ENCODE assay signal across 13 cellular contexts in genomic region chr9:128001411-128002298, GRCh38. TPM values are rescaled to one million over a fixed set of nuclear protein-coding genes. Genes with fewer than 3 reads are reported as not detected.
DNase-seq lines count a peak whose midpoint lies in the region; ATAC-seq and TF ChIP-seq lines count a peak whose summit lies in the region.
"Had no signal": no experiment of that assay in that cellular context is flagged by ENCODE, and none has a peak within 500 bp of the region (broad histone marks: within the 10 kb centered on the region; RNA-seq: fewer than 3 reads in every experiment).

No MANE protein-coding gene starts in this region.

- H3K27me3 ChIP-seq in ACC112 (ENCODE audit: insufficient read depth, low read length), result no peaks in the 10 kb centered on the region
- H3K27me3 ChIP-seq in HUES64 (ENCODE audit: insufficient read depth, low read length), result no peaks in the 10 kb centered on the region
- H3K27me3 ChIP-seq in mammary epithelial cell (ENCODE audit: insufficient read depth, low read length), result no peaks in the 10 kb centered on the region
- no peaks in the 10 kb centered on the region for H3K27me3 ChIP-seq in colonic mucosa

- TF ChIP-seq CTCF in mammary epithelial cell (conservative IDR thresholded peaks at IDR 0.05 in 1 of 2, IDR thresholded peaks at IDR 0.05 in 1 of 2; ENCODE audit: extremely low read depth in 1 of 2, insufficient read depth in 1 of 2, low read depth in 1 of 2, low read length in 2 of 2) (no peak), colonic mucosa (IDR thresholded peaks at IDR 0.05) (no peak)

- no peaks in the 10 kb centered on the region for H3K36me3 ChIP-seq in ACC112 (ENCODE audit: insufficient read depth, low read length)
- H3K36me3 ChIP-seq in HUES64 (ENCODE audit: insufficient read depth, low read length), result no peaks in the 10 kb centered on the region
- no peaks in the 10 kb centered on the region for H3K36me3 ChIP-seq in mammary epithelial cell (ENCODE audit: insufficient read depth, low read length)
- no peaks in the 10 kb centered on the region for H3K36me3 ChIP-seq in colonic mucosa
- H3K36me3 ChIP-seq: BLaER1 treated with 17β-estradiol and CSF1 and Interleukin-3, amounts not matched to agents 10 nM and 100 nM had no signal

- no peak overlapping the region for H3K4me2 ChIP-seq in mammary epithelial cell (ENCODE audit: insufficient read depth, low read depth, low read length)

- WGBS in HUES64, result 58% methylated on average over 24 of the region's 24 CpGs
- WGBS in mammary epithelial cell (ENCODE audit: low coverage, missing lambda C conversion rate), result 52% methylated on average over 21 of the region's 24 CpGs

- in situ Hi-C loops in mammary epithelial cell (cut with MboI; ENCODE audit: low sequenced_read_pairs in 2 of 2), result no loop called here

- H3K4me3 ChIP-seq in ACC112 (ENCODE audit: low read depth, low read length) (no peak overlapping the region; the same call in 1 of the 2 replicates), HUES64 (ENCODE audit: low read length) (no peak overlapping the region), mammary epithelial cell (replicated peaks in 1 of 3; ENCODE audit: insufficient read depth in 1 of 3, low read depth in 2 of 3, low read length in 3 of 3) (no peak overlapping the region), colonic mucosa (no peak overlapping the region)
- H3K4me3 ChIP-seq: BLaER1 treated with 17β-estradiol and CSF1 and Interleukin-3, amounts not matched to agents 10 nM and 100 nM had no signal

- H4K20me1 ChIP-seq in mammary epithelial cell (ENCODE audit: insufficient read depth, low read length), result no peaks in the 10 kb centered on the region

- H2AFZ ChIP-seq in ACC112 (ENCODE audit: low read length, unreplicated experiment), result peak overlapping the region; percentile 86
- H2AFZ ChIP-seq in mammary epithelial cell (ENCODE audit: low read depth, low read length), result peak overlapping the region; percentile 63

- H3K4me1 ChIP-seq in ACC112 (ENCODE audit: control insufficient read depth, insufficient read depth, low read length, unreplicated experiment), result peaks cover 10% of the 10 kb centered on the region
- H3K4me1 ChIP-seq in HUES64 (ENCODE audit: insufficient read depth, low read length), result peaks cover 6% of the 10 kb centered on the region
- peaks cover 9% of the 10 kb centered on the region for H3K4me1 ChIP-seq in mammary epithelial cell (ENCODE audit: insufficient read depth, low read length)
- H3K4me1 ChIP-seq in colonic mucosa, result no peaks in the 10 kb centered on the region

- H3K79me2 ChIP-seq in ACC112 (ENCODE audit: control insufficient read depth, insufficient read depth, low read length, unreplicated experiment) (no peaks in the 10 kb centered on the region), mammary epithelial cell (ENCODE audit: insufficient read depth, low read length) (no peaks in the 10 kb centered on the region)

- DNase-seq in mammary epithelial cell (peak; percentile 71), left lobe of liver (ENCODE audit: low spot score) (no peak), colonic mucosa (no peak), NCI-H2196 treated with DMSO at 0.1 percent for 48 hours (lab: John Stamatoyannopoulos, UW; ENCODE audit: unreplicated experiment) (no peak)
- DNase-seq: activated CD4-positive, alpha-beta memory T cell treated with anti-CD3 and anti-CD28 coated beads for 36 hours; natural killer cell; NCI-H510A; stimulated activated naive CD4-positive, alpha-beta T cell treated with Interleukin-2 at 50 U/mL for 16 hours had no signal

- CTCF ChIA-PET in mammary epithelial cell (lab: Charles Lee; ENCODE audit: low non-redundant PET), result no interaction called here

- dilution Hi-C loops in mammary epithelial cell (cut with HindIII; ENCODE audit: low sequenced_read_pairs), result no loop called here

- BruUV-seq in mammary epithelial cell (replicated peaks; lab: Mats Ljungman, UMichigan), result no TSS peak

- ATAC-seq in left lobe of liver, result peak; percentile 27
- no peak for ATAC-seq in GM19467 (IDR thresholded peaks at IDR 0.05; ENCODE audit: unreplicated experiment)
- no peak for ATAC-seq in HG03342 (IDR thresholded peaks at IDR 0.05; ENCODE audit: unreplicated experiment)
- ATAC-seq: natural killer cell had no signal

- no peaks in the 10 kb centered on the region for H3K9me3 ChIP-seq in HUES64 (ENCODE audit: insufficient read depth, low read depth, low read length)
- no peaks in the 10 kb centered on the region for H3K9me3 ChIP-seq in mammary epithelial cell (replicated peaks; ENCODE audit: insufficient read depth, low read length)
- no peaks in the 10 kb centered on the region for H3K9me3 ChIP-seq in colonic mucosa

- intact Hi-C loops in mammary epithelial cell (cut with micrococcal nuclease) (no loop called here), colonic mucosa (cut with DNase I) (no loop called here)

- H3K9ac ChIP-seq in HUES64 (ENCODE audit: low read depth, low read length) (peak overlapping the region; percentile 62), mammary epithelial cell (ENCODE audit: insufficient read depth, low read length) (no peak overlapping the region), colonic mucosa (ENCODE audit: low read depth in 2 of 2, low read length in 2 of 2) (no peak overlapping the region)
- H3K9ac ChIP-seq: BLaER1 treated with 17β-estradiol and CSF1 and Interleukin-3, amounts not matched to agents 10 nM and 100 nM had no signal

- H3K27ac ChIP-seq in ACC112 (ENCODE audit: low read depth, low read length) (peak overlapping the region; percentile 36), HUES64 (ENCODE audit: low read depth, low read length) (peak overlapping the region; percentile 60), mammary epithelial cell (ENCODE audit: insufficient read depth, low read depth, low read length) (no peak overlapping the region), colonic mucosa (no peak overlapping the region)
- H3K27ac ChIP-seq: BLaER1 treated with 17β-estradiol and CSF1 and Interleukin-3, amounts not matched to agents 10 nM and 100 nM had no signal

RNA-seq across cellular contexts. Expression of gene EEIG1, which starts 20.9 kb away (rescaled TPM):
- polyA plus RNA-seq in HUES64 (2013, experiment 1 of 2), result 17.5 TPM
- 17.8 TPM for polyA plus RNA-seq in HUES64 (2013, experiment 2 of 2)
- total RNA-seq in mammary epithelial cell (10 to 100 TPM; 23.0 to 29.3 TPM), left lobe of liver (42.5 TPM), colonic mucosa (10 to 100 TPM; 72.2 to 95.9 TPM)
- polyA plus RNA-seq in mammary epithelial cell, result 17.1 TPM
- 11.3 TPM for polyA minus RNA-seq in mammary epithelial cell

Comparison
In these comparisons a context has a peak if more than half of its experiments do, and no peak if none do; other contexts are left out.
1. H3K27ac ChIP-seq: peak in ACC112 (single experiment) and HUES64 (single experiment); none in mammary epithelial cell (single experiment) and colonic mucosa (single experiment).